10 cellular contexts compared by ENCODE assay signal in genomic region chr5:97044057-97044456, GRCh38.
DNase-seq lines count a peak whose midpoint lies in the region; ATAC-seq, FAIRE-seq and TF ChIP-seq lines count a peak whose summit lies in the region.
"Had no signal": no experiment of that assay in that cellular context is flagged by ENCODE, and none has a peak within 500 bp of the region (broad histone marks: within the 10 kb centered on the region; RNA-seq: fewer than 3 reads in every experiment).

No MANE protein-coding gene starts in this region.

- H3K4me1 ChIP-seq in keratinocyte (ENCODE audit: control insufficient read depth, extremely low read depth, insufficient read depth, low read length) (no peaks in the 10 kb centered on the region), uterus (no peaks in the 10 kb centered on the region)

- TF ChIP-seq POLR2A in uterus (IDR thresholded peaks at IDR 0.05): no peak

- H4K20me1 ChIP-seq in keratinocyte (ENCODE audit: control insufficient read depth, extremely low read depth, insufficient read depth, low read length): no peaks in the 10 kb centered on the region
- H4K20me1 ChIP-seq: BLaER1 treated with 17β-estradiol and CSF1 and Interleukin-3, amounts not matched to agents 10 nM and 100 nM had no signal

- no peaks in the 10 kb centered on the region for H3K9me3 ChIP-seq in keratinocyte (ENCODE audit: control insufficient read depth, low read depth, low read length)
- H3K9me3 ChIP-seq in uterus: no peaks in the 10 kb centered on the region
- H3K9me3 ChIP-seq: BLaER1 treated with 17β-estradiol and CSF1 and Interleukin-3, amounts not matched to agents 10 nM and 100 nM had no signal

- intact Hi-C loops in uterus (cut with DNase I; ENCODE audit: low total_unique reads): no loop called here

- TF ChIP-seq CTCF in keratinocyte (optimal IDR thresholded peaks at IDR 0.05 in 1 of 3, IDR thresholded peaks at IDR 0.05 in 1 of 3, conservative IDR thresholded peaks at IDR 0.05 in 1 of 3; ENCODE audit: extremely low read depth in 1 of 3, insufficient read depth in 2 of 3, low read length in 3 of 3): peak; percentile 61 to 75 (median 68)
- peak in 2 of 4 experiments; percentile 11 to 41 for TF ChIP-seq CTCF in uterus (IDR thresholded peaks at IDR 0.05)

- ATAC-seq in GM18511 (IDR thresholded peaks at IDR 0.05; ENCODE audit: unreplicated experiment): no peak

- H3K9ac ChIP-seq in keratinocyte (ENCODE audit: control insufficient read depth, extremely low read depth, insufficient read depth, low read length): no peak overlapping the region
- H3K9ac ChIP-seq: BLaER1 treated with 17β-estradiol and CSF1 and Interleukin-3, amounts not matched to agents 10 nM and 100 nM had no signal

- H2AFZ ChIP-seq in keratinocyte (ENCODE audit: control insufficient read depth, low read length): no peak overlapping the region

- DNase-seq in NCI-H82 (lab: John Stamatoyannopoulos, UW) (peak; percentile 5), NCI-H82 treated with DMSO at 0.1 percent for 48 hours (lab: John Stamatoyannopoulos, UW; ENCODE audit: unreplicated experiment) (no peak), amniotic epithelial cell (ENCODE audit: low read depth) (peak; percentile 16), keratinocyte (ENCODE audit: low read depth, low spot score) (no peak), uterus (peak; percentile 19 to 20), HUDEP-2 (lab: John Stamatoyannopoulos, UW; ENCODE audit: unreplicated experiment in 76 of 76) (no peak), DMS79 (lab: John Stamatoyannopoulos, UW) (no peak)
- DNase-seq: stimulated activated CD8-positive, alpha-beta memory T cell treated with anti-CD3 and anti-CD28 coated beads, Interleukin-4, amount 100 ng/mL, for 48 hours had no signal

- dilution Hi-C loops in keratinocyte (cut with MboI; ENCODE audit: extremely low pct_ligation_motif_present, low sequenced_read_pairs): loop anchor here (25.0 kb wide), 1 partner anchor 118 kb away; no protein-coding TSS in a partner anchor

- H3K27ac ChIP-seq in keratinocyte (ENCODE audit: control insufficient read depth, insufficient read depth, low read length) (no peak overlapping the region), uterus (no peak overlapping the region)
- H3K27ac ChIP-seq: BLaER1 treated with 17β-estradiol and CSF1 and Interleukin-3, amounts not matched to agents 10 nM and 100 nM had no signal

- no peak overlapping the region for H3K4me3 ChIP-seq in keratinocyte (ENCODE audit: control insufficient read depth in 2 of 3, extremely low read depth in 1 of 3, insufficient read depth in 2 of 3, low read depth in 1 of 3, low read length in 3 of 3)
- no peak overlapping the region for H3K4me3 ChIP-seq in uterus
- H3K4me3 ChIP-seq: BLaER1 treated with 17β-estradiol and CSF1 and Interleukin-3, amounts not matched to agents 10 nM and 100 nM had no signal

- H3K36me3 ChIP-seq in keratinocyte (ENCODE audit: control insufficient read depth in 2 of 2, extremely low read depth in 1 of 2, insufficient read depth in 2 of 2, low read length in 2 of 2) (no peaks in the 10 kb centered on the region), uterus (no peaks in the 10 kb centered on the region)
- H3K36me3 ChIP-seq: BLaER1 treated with 17β-estradiol and CSF1 and Interleukin-3, amounts not matched to agents 10 nM and 100 nM had no signal

- no peaks in the 10 kb centered on the region for H3K9me1 ChIP-seq in keratinocyte (ENCODE audit: control insufficient read depth, extremely low read depth, insufficient read depth, low read length)

- no peaks in the 10 kb centered on the region for H3K79me2 ChIP-seq in keratinocyte (ENCODE audit: control insufficient read depth, insufficient read depth, low read length)

- H3K27me3 ChIP-seq in keratinocyte (ENCODE audit: control insufficient read depth, extremely low read depth, insufficient read depth, low read length): no peaks in the 10 kb centered on the region
- H3K27me3 ChIP-seq in uterus: no peaks in the 10 kb centered on the region
- H3K27me3 ChIP-seq: BLaER1 treated with 17β-estradiol and CSF1 and Interleukin-3, amounts not matched to agents 10 nM and 100 nM had no signal

- FAIRE-seq in keratinocyte (lab: Jason Lieb, UNC): no peak

- no peak overlapping the region for H3K4me2 ChIP-seq in keratinocyte (ENCODE audit: control insufficient read depth, extremely low read depth, insufficient read depth, low read depth, low read length)
- H3K4me2 ChIP-seq: BLaER1 treated with 17β-estradiol and CSF1 and Interleukin-3, amounts not matched to agents 10 nM and 100 nM had no signal

Comparison
In these comparisons a context has a peak if more than half of its experiments do, and no peak if none do; other contexts are left out.
1. DNase-seq: peak in NCI-H82 (single experiment), amniotic epithelial cell (single experiment) and uterus (2 of 2); none in NCI-H82 treated with DMSO at 0.1 percent for 48 hours (single experiment), keratinocyte (single experiment), HUDEP-2 (0 of 76) and DMS79 (single experiment).